ENCODE assay signal across 26 cellular contexts in genomic region chr9:130370226-130370625, GRCh38.
A peak's percentile ranks its signal among the peaks of the same experiment; 100 is the strongest.
DNase-seq lines count a peak whose midpoint lies in the region; ATAC-seq and TF ChIP-seq lines count a peak whose summit lies in the region.
"Had no signal": no experiment of that assay in that cellular context is flagged by ENCODE, and none has a peak within 500 bp of the region (broad histone marks: within the 10 kb centered on the region; RNA-seq: fewer than 3 reads in every experiment).

No MANE protein-coding gene starts in this region.

- peaks cover 0 to 1% (median 0%) of the 10 kb centered on the region in 3 experiments for H3K27me3 ChIP-seq in neuronal stem cell (ENCODE audit: control insufficient read depth in 3 of 3, insufficient read depth in 3 of 3, low read depth in 1 of 3, low read length in 3 of 3)
- H3K27me3 ChIP-seq: BE2C, BLaER1 had no signal

- no peak overlapping the region for H4K91ac ChIP-seq in neuronal stem cell (ENCODE audit: low read depth, low read length, poor library complexity)

- H2BK120ac ChIP-seq in neuronal stem cell (ENCODE audit: low read depth, low read length), result no peak overlapping the region

- H3K4me3 ChIP-seq in mucosa of descending colon (no peak overlapping the region), neuronal stem cell (ENCODE audit: low read length in 2 of 2) (no peak overlapping the region)
- H3K4me3 ChIP-seq: BLaER1, GM12878 had no signal

- peaks cover 10% of the 10 kb centered on the region for H3K4me1 Mint-ChIP-seq in activated naive CD4-positive, alpha-beta T cell treated with anti-CD3 and anti-CD28 coated beads for 36 hours (ENCODE audit: low read depth)
- H3K4me1 Mint-ChIP-seq in WTC11, result peaks cover 11% of the 10 kb centered on the region
- H3K4me1 Mint-ChIP-seq: CD14-positive monocyte had no signal

- no peak overlapping the region for H2AFZ ChIP-seq in neuronal stem cell (ENCODE audit: low read length)

- H3K4me1 ChIP-seq in mucosa of descending colon (ENCODE audit: low read depth) (no peaks in the 10 kb centered on the region), neuronal stem cell (ENCODE audit: control insufficient read depth in 2 of 2, insufficient read depth in 1 of 2, low read depth in 1 of 2, low read length in 2 of 2) (peaks cover 0 to 4% of the 10 kb centered on the region in 2 donors)

- H2BK15ac ChIP-seq in neuronal stem cell (ENCODE audit: low read length), result peak overlapping the region; percentile 47

- H3K27me3 Mint-ChIP-seq in activated naive CD4-positive, alpha-beta T cell treated with anti-CD3 and anti-CD28 coated beads for 36 hours (ENCODE audit: low read depth), result no peaks in the 10 kb centered on the region
- no peaks in the 10 kb centered on the region for H3K27me3 Mint-ChIP-seq in WTC11 (ENCODE audit: low read depth)

- peak overlapping the region; percentile 32 for H4K8ac ChIP-seq in neuronal stem cell (ENCODE audit: low read depth, low read length)

- H3K36me3 ChIP-seq in mucosa of descending colon (ENCODE audit: low read depth), result no peaks in the 10 kb centered on the region
- no peaks in the 10 kb centered on the region for H3K36me3 ChIP-seq in neuronal stem cell (replicated peaks in 1 of 2; ENCODE audit: control insufficient read depth in 2 of 2, insufficient read depth in 2 of 2, low read length in 2 of 2)
- H3K36me3 ChIP-seq: BE2C, BLaER1 had no signal

- no CpG with 5 or more reads among the region's 7 CpGs for WGBS in neuronal stem cell (ENCODE audit: extremely low coverage in 2 of 2, insufficient read length in 2 of 2, insufficient replicate concordance in 1 of 2), 2 donors

- peaks cover 9% of the 10 kb centered on the region for H3K9me3 Mint-ChIP-seq in activated naive CD4-positive, alpha-beta T cell treated with anti-CD3 and anti-CD28 coated beads for 36 hours
- peaks cover 0 to 12% of the 10 kb centered on the region in 2 donors for H3K9me3 Mint-ChIP-seq in activated naive CD4-positive, alpha-beta T cell treated with anti-CD3 and anti-CD28 coated beads, Interleukin-2, amount 50 U/mL, for 72 hours
- no peaks in the 10 kb centered on the region for H3K9me3 Mint-ChIP-seq in WTC11
- H3K9me3 Mint-ChIP-seq: CD4-positive, CD25-positive, alpha-beta regulatory T cell; CD8-positive, alpha-beta memory T cell had no signal

- no peak overlapping the region for H2AK5ac ChIP-seq in neuronal stem cell (ENCODE audit: low read depth, low read length)

- CTCF ChIA-PET in activated naive CD4-positive, alpha-beta T cell treated with anti-CD3 and anti-CD28 coated beads for 36 hours (lab: Charles Lee), result no interaction called here
- CTCF ChIA-PET in WTC11 (lab: Charles Lee), result interaction anchor here (0.7 to 0.8 kb wide), 2 partner anchors 128 to 158 kb away, joined by 3 to 4 read pairs; no protein-coding TSS in a partner anchor

- H3K9ac ChIP-seq in neuronal stem cell (ENCODE audit: low read depth, low read length, poor library complexity), result no peak overlapping the region
- H3K9ac ChIP-seq: BLaER1 had no signal

- H3K27ac Mint-ChIP-seq in activated naive CD4-positive, alpha-beta T cell treated with anti-CD3 and anti-CD28 coated beads for 36 hours, result peak overlapping the region; percentile 1
- no peak overlapping the region for H3K27ac Mint-ChIP-seq in activated naive CD4-positive, alpha-beta T cell treated with anti-CD3 and anti-CD28 coated beads, Interleukin-2, amount 50 U/mL, for 72 hours
- H3K27ac Mint-ChIP-seq in WTC11, result peak overlapping the region; percentile 82; the same call in 1 of the 2 replicates
- H3K27ac Mint-ChIP-seq: CD14-positive monocyte; CD4-positive, alpha-beta memory T cell; CD4-positive, CD25-positive, alpha-beta regulatory T cell; CD8-positive, alpha-beta memory T cell had no signal

- no peak overlapping the region for H3K23ac ChIP-seq in neuronal stem cell (ENCODE audit: low read depth, low read length, poor library complexity)

- peak overlapping the region; percentile 7 for H3K14ac ChIP-seq in neuronal stem cell (ENCODE audit: low read length)

- TF ChIP-seq CTCF in WTC11 (IDR thresholded peaks at IDR 0.05) (no peak), mucosa of descending colon (IDR thresholded peaks at IDR 0.05) (no peak)

- H3K79me1 ChIP-seq in neuronal stem cell (ENCODE audit: low read depth, low read length), result no peaks in the 10 kb centered on the region

- no peak for DNase-seq in activated naive CD4-positive, alpha-beta T cell treated with anti-CD3 and anti-CD28 coated beads for 36 hours
- no peak for DNase-seq in activated naive CD4-positive, alpha-beta T cell treated with anti-CD3 and anti-CD28 coated beads, Interleukin-2, amount 50 U/mL, for 72 hours (ENCODE audit: low spot score in 2 of 2)
- no peak for DNase-seq in WTC11 (ENCODE audit: low spot score)
- DNase-seq in mucosa of descending colon, result no peak
- DNase-seq in neuronal stem cell (ENCODE audit: low spot score), result no peak
- no peak for DNase-seq in NCI-H2227 (lab: John Stamatoyannopoulos, UW; ENCODE audit: unreplicated experiment)
- no peak for DNase-seq in T-helper 1 cell
- DNase-seq in SKM-1 (lab: John Stamatoyannopoulos, UW; ENCODE audit: unreplicated experiment), result no peak
- DNase-seq: 8988T; ACHN; BE2C; C1 segment of cervical spinal cord; CD4-positive, alpha-beta memory T cell; CD4-positive, CD25-positive, alpha-beta regulatory T cell; CD8-positive, alpha-beta memory T cell; COR-L47; DMS 273 treated with DMSO at 0.1 percent for 48 hours; DMS153; DMS53; DMS79; DND-41; EL; GDM1 had no signal

- H3K4ac ChIP-seq in neuronal stem cell (ENCODE audit: low read length), result no peak overlapping the region

- H3K9me3 ChIP-seq in mucosa of descending colon, result no peaks in the 10 kb centered on the region
- no peaks in the 10 kb centered on the region for H3K9me3 ChIP-seq in neuronal stem cell (replicated peaks in 1 of 2; ENCODE audit: control insufficient read depth in 2 of 2, insufficient read depth in 1 of 2, low read depth in 1 of 2, low read length in 2 of 2)
- H3K9me3 ChIP-seq: BE2C had no signal

- H3K4me2 ChIP-seq in neuronal stem cell (ENCODE audit: insufficient read depth, low read length, poor library complexity, severe bottlenecking), result no peak overlapping the region

- no peak for ATAC-seq in activated naive CD4-positive, alpha-beta T cell treated with anti-CD3 and anti-CD28 coated beads, Interleukin-2, amount 50 U/mL, for 72 hours
- ATAC-seq in WTC11 (no peak), mucosa of descending colon (peak; percentile 31)
- ATAC-seq: GM12878 had no signal

- H3K18ac ChIP-seq in neuronal stem cell (ENCODE audit: low read length), result no peak overlapping the region

- no peak overlapping the region for H2BK5ac ChIP-seq in neuronal stem cell (ENCODE audit: low read length)

- H3K4me3 Mint-ChIP-seq in activated naive CD4-positive, alpha-beta T cell treated with anti-CD3 and anti-CD28 coated beads for 36 hours, result no peak overlapping the region
- H3K4me3 Mint-ChIP-seq in WTC11, result no peak overlapping the region
- H3K4me3 Mint-ChIP-seq: CD14-positive monocyte; CD4-positive, alpha-beta memory T cell; CD4-positive, CD25-positive, alpha-beta regulatory T cell; CD8-positive, alpha-beta memory T cell had no signal

- no peak overlapping the region for H3K27ac ChIP-seq in neuronal stem cell (replicated peaks; ENCODE audit: low read length)

- H3K36me3 Mint-ChIP-seq in activated naive CD4-positive, alpha-beta T cell treated with anti-CD3 and anti-CD28 coated beads for 36 hours (ENCODE audit: low read depth), result no peaks in the 10 kb centered on the region
- H3K36me3 Mint-ChIP-seq in activated naive CD4-positive, alpha-beta T cell treated with anti-CD3 and anti-CD28 coated beads, Interleukin-2, amount 50 U/mL, for 72 hours, result peaks cover 0 to 8% of the 10 kb centered on the region in 2 donors
- H3K36me3 Mint-ChIP-seq in WTC11, result no peaks in the 10 kb centered on the region
- H3K36me3 Mint-ChIP-seq: CD14-positive monocyte; CD4-positive, alpha-beta memory T cell; CD4-positive, CD25-positive, alpha-beta regulatory T cell; CD8-positive, alpha-beta memory T cell had no signal

- POLR2A ChIA-PET in WTC11 (lab: Charles Lee), result no interaction called here

- intact Hi-C loops in activated naive CD4-positive, alpha-beta T cell treated with anti-CD3 and anti-CD28 coated beads for 36 hours (cut with micrococcal nuclease), result no loop called here
- intact Hi-C loops in mucosa of descending colon (cut with DNase I, micrococcal nuclease), result no loop called here

- H2BK12ac ChIP-seq in neuronal stem cell (ENCODE audit: low read length), result no peak overlapping the region

TF ChIP-seq in WTC11, 78 proteins besides CTCF, POLR2A, EP300 and RAD21 (continues in another document):
- TF ChIP-seq ERG (CRISPR knock-in tag; IDR thresholded peaks at IDR 0.05), result no peak
- TF ChIP-seq, protein P1, sequence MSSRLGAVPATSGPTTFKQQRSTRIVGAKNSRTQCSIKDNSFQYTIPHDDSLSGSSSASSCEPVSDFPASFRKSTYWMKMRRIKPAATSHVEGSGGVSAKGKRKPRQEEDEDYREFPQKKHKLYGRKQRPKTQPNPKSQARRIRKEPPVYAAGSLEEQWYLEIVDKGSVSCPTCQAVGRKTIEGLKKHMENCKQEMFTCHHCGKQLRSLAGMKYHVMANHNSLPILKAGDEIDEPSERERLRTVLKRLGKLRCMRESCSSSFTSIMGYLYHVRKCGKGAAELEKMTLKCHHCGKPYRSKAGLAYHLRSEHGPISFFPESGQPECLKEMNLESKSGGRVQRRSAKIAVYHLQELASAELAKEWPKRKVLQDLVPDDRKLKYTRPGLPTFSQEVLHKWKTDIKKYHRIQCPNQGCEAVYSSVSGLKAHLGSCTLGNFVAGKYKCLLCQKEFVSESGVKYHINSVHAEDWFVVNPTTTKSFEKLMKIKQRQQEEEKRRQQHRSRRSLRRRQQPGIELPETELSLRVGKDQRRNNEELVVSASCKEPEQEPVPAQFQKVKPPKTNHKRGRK (CRISPR knock-in tag; IDR thresholded peaks at IDR 0.05; ENCODE audit: borderline replicate concordance), result no peak
- no peak for TF ChIP-seq RORB (CRISPR knock-in tag; IDR thresholded peaks at IDR 0.05)
- TF ChIP-seq JUN (CRISPR knock-in tag; IDR thresholded peaks at IDR 0.05), result no peak
- no peak for TF ChIP-seq PRRX2 (CRISPR knock-in tag; IDR thresholded peaks at IDR 0.05)
- TF ChIP-seq NR1H2 (CRISPR knock-in tag; IDR thresholded peaks at IDR 0.05), result no peak

Comparison
In these comparisons a context has a peak if more than half of its experiments do, and no peak if none do; other contexts are left out.
1. H3K27ac Mint-ChIP-seq: peak in activated naive CD4-positive, alpha-beta T cell treated with anti-CD3 and anti-CD28 coated beads for 36 hours (single experiment) and WTC11 (single experiment); none in activated naive CD4-positive, alpha-beta T cell treated with anti-CD3 and anti-CD28 coated beads, Interleukin-2, amount 50 U/mL, for 72 hours (0 of 2).